In genomic region chr12:15220961-15221885, GRCh38 we compare ENCODE assay signal across 9 cellular contexts. TPM values are rescaled to one million over a fixed set of nuclear protein-coding genes. Genes with fewer than 3 reads are reported as not detected.
A peak's percentile ranks its signal among the peaks of the same experiment; 100 is the strongest.
DNase-seq lines count a peak whose midpoint lies in the region; ATAC-seq, FAIRE-seq and TF ChIP-seq lines count a peak whose summit lies in the region.
"Had no signal": no experiment of that assay in that cellular context is flagged by ENCODE, and none has a peak within 500 bp of the region (broad histone marks: within the 10 kb centered on the region; RNA-seq: fewer than 3 reads in every experiment).

TSS of gene RERG (minus strand) at chr12:15221417. CDS start at chr12:15217489, 3,928 bp downstream.

- peaks cover 30% of the 10 kb centered on the region for H3K27me3 Mint-ChIP-seq in activated naive CD8-positive, alpha-beta T cell treated with anti-CD3 and anti-CD28 coated beads for 36 hours

- H3K14ac ChIP-seq in trophoblast cell (ENCODE audit: low read length) = no peak within 1 kb of the TSS

- peak; percentile 99 for ATAC-seq in GM21367 (IDR thresholded peaks at IDR 0.05; ENCODE audit: unreplicated experiment)

- TF ChIP-seq CTCF in D721Med (IDR thresholded peaks at IDR 0.05; ENCODE audit: insufficient read depth, missing control alignments) (peak; percentile 83), cardiac muscle cell (IDR thresholded peaks at IDR 0.05; ENCODE audit: low read depth, low read length) (peak; percentile 98)

- H3K27ac ChIP-seq in cardiac muscle cell = peak within 1 kb of the TSS; percentile 92
- H3K27ac ChIP-seq in trophoblast cell (ENCODE audit: low read depth, low read length) = no peak within 1 kb of the TSS
- no peak within 1 kb of the TSS for H3K27ac ChIP-seq in thymus (ENCODE audit: low read depth)

- no peak within 1 kb of the TSS for H3K23ac ChIP-seq in trophoblast cell (ENCODE audit: low read length)

- H3K4me2 ChIP-seq in trophoblast cell (ENCODE audit: low read length) = peak within 1 kb of the TSS; percentile 96

- H3K79me2 ChIP-seq in trophoblast cell (ENCODE audit: control insufficient read depth, insufficient read depth, low read length, poor library complexity) = no peaks in the 10 kb centered on the region

- no peaks in the 10 kb centered on the region for H3K36me3 Mint-ChIP-seq in activated naive CD8-positive, alpha-beta T cell treated with anti-CD3 and anti-CD28 coated beads for 36 hours

- no peaks in the 10 kb centered on the region for H3K79me1 ChIP-seq in trophoblast cell (ENCODE audit: low read length)

- peaks cover 9% of the 10 kb centered on the region for H3K4me1 ChIP-seq in cardiac muscle cell (ENCODE audit: low read depth)
- H3K4me1 ChIP-seq in trophoblast cell (ENCODE audit: control insufficient read depth in 1 of 2, insufficient read depth in 2 of 2, low read length in 2 of 2) = peaks cover 2 to 8% of the 10 kb centered on the region in 2 experiments
- H3K4me1 ChIP-seq in thymus (ENCODE audit: control insufficient read depth, insufficient read depth, low read length) = no peaks in the 10 kb centered on the region

- peak within 1 kb of the TSS; percentile 67 for H3K4me3 Mint-ChIP-seq in activated naive CD8-positive, alpha-beta T cell treated with anti-CD3 and anti-CD28 coated beads for 36 hours

- H3K27ac Mint-ChIP-seq in activated naive CD8-positive, alpha-beta T cell treated with anti-CD3 and anti-CD28 coated beads for 36 hours = no peak within 1 kb of the TSS

- no peak within 1 kb of the TSS for H3K18ac ChIP-seq in trophoblast cell (ENCODE audit: low read length)

- H3K36me3 ChIP-seq in cardiac muscle cell (no peaks in the 10 kb centered on the region), trophoblast cell (ENCODE audit: control insufficient read depth in 1 of 2, insufficient read depth in 2 of 2, low read length in 2 of 2) (no peaks in the 10 kb centered on the region), thymus (ENCODE audit: control insufficient read depth, insufficient read depth) (no peaks in the 10 kb centered on the region)

- H2AFZ ChIP-seq in trophoblast cell (ENCODE audit: insufficient read depth, low read length, poor library complexity) = peak within 1 kb of the TSS; percentile 19

- no peak within 1 kb of the TSS for H3K9ac ChIP-seq in trophoblast cell (ENCODE audit: low read length)

- H3K4ac ChIP-seq in trophoblast cell (ENCODE audit: low read depth, low read length) = no peak within 1 kb of the TSS

- H2BK12ac ChIP-seq in trophoblast cell (ENCODE audit: low read length) = no peak within 1 kb of the TSS

- H4K8ac ChIP-seq in trophoblast cell (ENCODE audit: low read depth, low read length) = no peak within 1 kb of the TSS

- FAIRE-seq in D721Med (lab: Jason Lieb, UNC) (no peak), HTR-8/SVneo (lab: Jason Lieb, UNC) (no peak)

- H2BK5ac ChIP-seq in trophoblast cell (ENCODE audit: low read depth, low read length, poor library complexity) = no peak within 1 kb of the TSS

- no peak within 1 kb of the TSS for H2BK120ac ChIP-seq in trophoblast cell (ENCODE audit: insufficient read depth, low read length, poor library complexity)

- H4K91ac ChIP-seq in trophoblast cell (ENCODE audit: low read depth, low read length) = no peak within 1 kb of the TSS

- H3K4me3 ChIP-seq in cardiac muscle cell (peak within 1 kb of the TSS; percentile 35), trophoblast cell (ENCODE audit: low read depth, low read length) (peak within 1 kb of the TSS; percentile 70), thymus (ENCODE audit: low read length) (peak within 1 kb of the TSS; percentile 40)

- DNase-seq in D721Med (ENCODE audit: insufficient read length, low spot score) (peak; percentile 34), HTR-8/SVneo (ENCODE audit: insufficient read length, low spot score) (peak; percentile 8), SK-N-DZ (ENCODE audit: low spot score) (peak; percentile 88), cardiac muscle cell (ENCODE audit: low read depth in 1 of 2, low spot score in 1 of 2) (peak; percentile 87 to 94), trophoblast cell (peak; percentile 77 to 88)
- peak; percentile 82 for DNase-seq in activated naive CD8-positive, alpha-beta T cell treated with anti-CD3 and anti-CD28 coated beads for 36 hours

- no peak within 1 kb of the TSS for H4K12ac ChIP-seq in trophoblast cell (ENCODE audit: low read depth, low read length)

- WGBS in trophoblast cell (ENCODE audit: extremely low coverage, insufficient coverage, insufficient read length) = no CpG with 5 or more reads among the region's 55 CpGs
- WGBS in thymus = 6% methylated on average over 55 of the region's 55 CpGs

- no peak within 1 kb of the TSS for H2AK5ac ChIP-seq in trophoblast cell (ENCODE audit: low read length)

- peaks cover 10% of the 10 kb centered on the region for H3K4me1 Mint-ChIP-seq in activated naive CD8-positive, alpha-beta T cell treated with anti-CD3 and anti-CD28 coated beads for 36 hours

- H3K9me3 Mint-ChIP-seq in activated naive CD8-positive, alpha-beta T cell treated with anti-CD3 and anti-CD28 coated beads for 36 hours = no peaks in the 10 kb centered on the region

- H3K9me3 ChIP-seq in cardiac muscle cell (ENCODE audit: low read depth) = no peaks in the 10 kb centered on the region
- H3K9me3 ChIP-seq in trophoblast cell (ENCODE audit: insufficient read depth, low read depth, low read length) = no peaks in the 10 kb centered on the region
- H3K9me3 ChIP-seq in thymus (ENCODE audit: control insufficient read depth) = no peaks in the 10 kb centered on the region

- H3K27me3 ChIP-seq in cardiac muscle cell (peaks cover 15% of the 10 kb centered on the region), trophoblast cell (ENCODE audit: insufficient read depth, low read length) (peaks cover 3% of the 10 kb centered on the region), thymus (ENCODE audit: control insufficient read depth, insufficient read depth) (peaks cover 9% of the 10 kb centered on the region)

RNA-seq across cellular contexts. Expression of gene RERG, which starts in this region (rescaled TPM):
- polyA plus RNA-seq in SK-N-DZ (2014; cell fraction: cytosol; rRNA removed) = 44.9 and 47.4 TPM in 2 replicates
- 41.3 and 41.7 TPM in 2 replicates for polyA plus RNA-seq in SK-N-DZ (2014; cell fraction: nucleus; rRNA removed)
- not detected for total RNA-seq in activated naive CD8-positive, alpha-beta T cell treated with anti-CD3 and anti-CD28 coated beads for 36 hours
- 12.3 and 14.8 TPM in 2 replicates for total RNA-seq in cardiac muscle cell
- polyA plus RNA-seq in cardiac muscle cell = 6.5 and 14.6 TPM in 2 replicates
- 0.19 and 0.26 TPM in 2 replicates for polyA plus RNA-seq in trophoblast cell (2013)
- 3.1 TPM for polyA plus RNA-seq in thymus
- total RNA-seq: mononuclear cell had no signal

Comparison
In these comparisons a context has a peak if more than half of its experiments do, and no peak if none do; other contexts are left out.
1. RNA of gene RERG (total RNA-seq): 12.3 to 14.8 TPM in cardiac muscle cell; not detected in activated naive CD8-positive, alpha-beta T cell treated with anti-CD3 and anti-CD28 coated beads for 36 hours; every median in the first group is over 10 times any median in the second.
2. Peak in DNase-seq in activated naive CD8-positive, alpha-beta T cell treated with anti-CD3 and anti-CD28 coated beads for 36 hours; RNA of the gene not detected or under 1 TPM.
3. DNase-seq: peak in every context shown above with its lines; median percentile 90 in cardiac muscle cell; 88 in SK-N-DZ; 82 in trophoblast cell; 82 in activated naive CD8-positive, alpha-beta T cell treated with anti-CD3 and anti-CD28 coated beads for 36 hours; 34 in D721Med; 8 in HTR-8/SVneo.
4. Peak in every context shown above with its lines, with median percentiles within 50 percentile points of each other: H3K4me3 ChIP-seq.